In genomic region chr9:98193336-98193944, GRCh38 we compare ENCODE assay signal across 8 cellular contexts. TPM values are rescaled to one million over a fixed set of nuclear protein-coding genes. Genes with fewer than 3 reads are reported as not detected.
DNase-seq lines count a peak whose midpoint lies in the region; ATAC-seq and TF ChIP-seq lines count a peak whose summit lies in the region.

No MANE protein-coding gene starts in this region.

- H3K9me3 Mint-ChIP-seq in activated naive CD4-positive, alpha-beta T cell treated with anti-CD3 and anti-CD28 coated beads, Interleukin-2, amount 10 ng/mL, durations not matched to agents 7 days and 5 days, result no peaks in the 10 kb centered on the region

- no peak for TF ChIP-seq POLR2A in tibial nerve (IDR thresholded peaks at IDR 0.05)

- H3K9me3 ChIP-seq in lung (ENCODE audit: control insufficient read depth in 2 of 2, insufficient read depth in 1 of 2, low read length in 1 of 2) (no peaks in the 10 kb centered on the region), tibial nerve (no peaks in the 10 kb centered on the region)

- H3K27ac Mint-ChIP-seq in activated naive CD4-positive, alpha-beta T cell treated with anti-CD3 and anti-CD28 coated beads, Interleukin-2, amount 10 ng/mL, durations not matched to agents 7 days and 5 days, result peak overlapping the region; percentile 78

- in situ Hi-C loops in astrocyte of the cerebellum (cut with HindIII; ENCODE audit: low sequenced_read_pairs), result no loop called here

- peak overlapping the region in 1 of 2 donors; percentile 86 for H3K27ac ChIP-seq in lung (ENCODE audit: low read depth in 1 of 2, low read length in 1 of 2)
- peak overlapping the region in 2 of 4 donors; percentile 81 to 82 for H3K27ac ChIP-seq in tibial nerve

- no peak for TF ChIP-seq EP300 in tibial nerve (IDR thresholded peaks at IDR 0.05)

- H3K36me3 ChIP-seq in lung (ENCODE audit: control insufficient read depth in 2 of 2, insufficient read depth in 2 of 2, low read length in 2 of 2) (peaks cover 0 to 7% of the 10 kb centered on the region in 2 donors), tibial nerve (peaks cover 0 to 9% (median 0%) of the 10 kb centered on the region in 3 donors)

- no peak for TF ChIP-seq CTCF in astrocyte of the cerebellum (IDR thresholded peaks at IDR 0.05; ENCODE audit: low read depth, low read length, missing control alignments)
- TF ChIP-seq CTCF in lung (IDR thresholded peaks at IDR 0.05; ENCODE audit: control extremely low read depth, extremely low read depth), result no peak
- no peak for TF ChIP-seq CTCF in tibial nerve (IDR thresholded peaks at IDR 0.05)

- H3K27me3 ChIP-seq in lung (ENCODE audit: control insufficient read depth, insufficient read depth) (no peaks in the 10 kb centered on the region), tibial nerve (no peaks in the 10 kb centered on the region)

- H3K36me3 Mint-ChIP-seq in activated naive CD4-positive, alpha-beta T cell treated with anti-CD3 and anti-CD28 coated beads, Interleukin-2, amount 10 ng/mL, durations not matched to agents 7 days and 5 days, result no peaks in the 10 kb centered on the region

- H3K4me1 ChIP-seq in lung (ENCODE audit: control insufficient read depth in 2 of 2, insufficient read depth in 2 of 2, low read length in 2 of 2) (peaks cover 0 to 5% of the 10 kb centered on the region in 2 donors), tibial nerve (peaks cover 0 to 13% (median 0%) of the 10 kb centered on the region in 4 donors)

- peaks cover 30% of the 10 kb centered on the region for H3K4me1 Mint-ChIP-seq in activated naive CD4-positive, alpha-beta T cell treated with anti-CD3 and anti-CD28 coated beads, Interleukin-2, amount 10 ng/mL, durations not matched to agents 7 days and 5 days

- ATAC-seq in lung (ENCODE audit: insufficient read depth, low FRiP score), result no peak
- no peak for ATAC-seq in GM18858 (IDR thresholded peaks at IDR 0.05; ENCODE audit: unreplicated experiment)

- 65 to 67% methylated on average over 8 of the region's 8 CpGs for WGBS in lung, 2 donors
- WGBS in tibial nerve, 2 donors, result 65 to 69% methylated on average over 8 of the region's 8 CpGs

- peaks cover 15% of the 10 kb centered on the region for H3K27me3 Mint-ChIP-seq in activated naive CD4-positive, alpha-beta T cell treated with anti-CD3 and anti-CD28 coated beads, Interleukin-2, amount 10 ng/mL, durations not matched to agents 7 days and 5 days

- peak overlapping the region; percentile 79 for H3K4me3 Mint-ChIP-seq in activated naive CD4-positive, alpha-beta T cell treated with anti-CD3 and anti-CD28 coated beads, Interleukin-2, amount 10 ng/mL, durations not matched to agents 7 days and 5 days

- CTCF ChIA-PET in activated naive CD4-positive, alpha-beta T cell treated with anti-CD3 and anti-CD28 coated beads, Interleukin-2, amount 10 ng/mL, durations not matched to agents 7 days and 5 days (lab: Charles Lee), result interaction anchor here (0.5 to 1.3 kb wide), 9 partner anchors 11 to 121 kb away, joined by 3 to 7 read pairs (median 3); partner anchors contain the start of gene TRIM14

- H3K4me3 ChIP-seq in astrocyte of the cerebellum (ENCODE audit: low read depth, low read length) (peak overlapping the region; percentile 63), lung (peak overlapping the region; percentile 70), tibial nerve (peak overlapping the region; percentile 46 to 69 (median 68))

- DNase-seq in activated naive CD4-positive, alpha-beta T cell treated with anti-CD3 and anti-CD28 coated beads, Interleukin-2, amount 10 ng/mL, durations not matched to agents 7 days and 5 days, result no peak
- DNase-seq in activated naive CD4-positive, alpha-beta T cell (lab: John Stamatoyannopoulos, UW), result no peak
- DNase-seq in astrocyte of the cerebellum (ENCODE audit: low read depth), result no peak
- no peak for DNase-seq in lung (ENCODE audit: low spot score)
- DNase-seq in tibial nerve (ENCODE audit: low spot score in 2 of 2), result no peak
- no peak for DNase-seq in OCI-M2 (lab: John Stamatoyannopoulos, UW; ENCODE audit: unreplicated experiment)
- no peak for DNase-seq in SKM-1 (lab: John Stamatoyannopoulos, UW; ENCODE audit: unreplicated experiment)

RNA-seq across cellular contexts. Expression of gene CORO2A, which starts 1.0 kb away (rescaled TPM):
- total RNA-seq in lung (10 to 100 TPM; 16.5 to 22.3 TPM), tibial nerve (1 to 10 TPM; 1.9 to 3.3 (median 3.2) TPM)
- 10 to 100 TPM in 1 of 2 donors, 1 to 10 TPM in 1; 6.8 to 13.0 TPM for polyA plus RNA-seq in lung

Comparison
In these comparisons a context has a peak if more than half of its experiments do, and no peak if none do; other contexts are left out.
1. RNA of gene CORO2A, which starts 1.0 kb away (total RNA-seq): 16.5 to 22.3 TPM in lung; 1.9 to 3.3 TPM in tibial nerve; every median in the first group is over 4 times any median in the second.
2. Peak in every context shown above with its lines, with median percentiles within 50 percentile points of each other: H3K4me3 ChIP-seq.